Comparison of ENCODE assay signal across 27 cellular contexts in the genomic region with DNA sequence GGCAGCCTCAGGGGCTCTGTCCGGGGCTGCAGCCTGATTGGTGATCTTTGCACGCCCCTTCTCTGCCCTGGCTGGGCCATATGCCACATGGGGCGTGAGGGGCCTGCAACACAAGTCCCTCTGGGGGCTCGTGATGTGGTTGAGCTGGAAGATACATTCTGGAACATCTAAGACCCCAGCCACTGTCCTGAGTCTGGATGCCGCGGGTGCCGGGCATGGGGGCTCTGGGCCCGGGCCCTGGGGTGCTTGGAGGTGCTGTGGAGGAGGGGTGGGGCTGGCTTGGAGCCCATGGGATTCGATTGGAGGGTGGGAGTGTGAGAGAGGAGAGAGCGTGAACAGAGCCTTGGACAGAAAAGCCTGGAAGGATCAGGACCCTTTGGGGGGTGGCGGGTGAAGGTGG. TPM values are rescaled to one million over a fixed set of nuclear protein-coding genes. Genes with fewer than 3 reads are reported as not detected.
"Had no signal": no experiment of that assay in that cellular context is flagged by ENCODE, and none has a peak within 500 bp of the region (broad histone marks: within the 10 kb centered on the region; RNA-seq: fewer than 3 reads in every experiment).

No MANE protein-coding gene starts in this region.

- H3K36me3 Mint-ChIP-seq: stimulated activated effector memory CD8-positive, alpha-beta T cell treated with anti-CD3 and anti-CD28 coated beads, Interleukin-12 subunit alpha, Interleukin-12 subunit beta, amount 100 ng/mL, for 72 hours; stimulated activated memory B cell treated with anti-CD40 and anti-IgM and Interleukin-4, amounts not matched to agents 10 μg/mL and 1 μg/mL and 100 μg/mL, for 72 hours; stimulated activated naive B cell treated with anti-CD40 and anti-IgM and Interleukin-4, amounts not matched to agents 10 μg/mL and 1 μg/mL and 100 μg/mL, for 72 hours; type B pancreatic cell had no signal

- H3K27me3 ChIP-seq: testis, thyroid gland, upper lobe of left lung, uterus, vagina had no signal

- H3K9me3 Mint-ChIP-seq: stimulated activated effector memory CD8-positive, alpha-beta T cell treated with anti-CD3 and anti-CD28 coated beads, Interleukin-12 subunit alpha, Interleukin-12 subunit beta, amount 100 ng/mL, for 72 hours; stimulated activated memory B cell treated with anti-CD40 and anti-IgM and Interleukin-4, amounts not matched to agents 10 μg/mL and 1 μg/mL and 100 μg/mL, for 72 hours; stimulated activated naive B cell treated with anti-CD40 and anti-IgM and Interleukin-4, amounts not matched to agents 10 μg/mL and 1 μg/mL and 100 μg/mL, for 72 hours; stimulated activated naive CD8-positive, alpha-beta T cell treated with anti-CD3 and anti-CD28 coated beads, Interleukin-15, amount 100 ng/mL, for 72 hours; stimulated activated naive CD8-positive, alpha-beta T cell treated with anti-CD3 and anti-CD28 coated beads, Interleukin-15, Interleukin-2, amounts not matched to agents 100 ng/mL and 50 ng/mL, for 24 hours; type B pancreatic cell had no signal

- H3K27ac ChIP-seq: stomach, suprapubic skin, testis, thoracic aorta, thyroid gland, tibial artery, tibial nerve, transverse colon, upper lobe of left lung, upper lobe of right lung, uterus, vagina had no signal

- H3K36me3 ChIP-seq: stomach, suprapubic skin, thoracic aorta, thyroid gland, tibial artery, tibial nerve, transverse colon, upper lobe of left lung, upper lobe of right lung, uterus, vagina had no signal

- H3K27me3 Mint-ChIP-seq: stimulated activated naive CD8-positive, alpha-beta T cell treated with anti-CD3 and anti-CD28 coated beads, Interleukin-15, amount 100 ng/mL, for 72 hours; type B pancreatic cell had no signal

- H3K4me1 ChIP-seq: suprapubic skin, testis, upper lobe of right lung, uterus had no signal

- H3K9me3 ChIP-seq: suprapubic skin, testis, thoracic aorta, thyroid gland, tibial artery, transverse colon, upper lobe of left lung, upper lobe of right lung, uterus, vagina had no signal

- DNase-seq: stimulated activated CD4-positive, alpha-beta T cell treated with anti-CD3 and anti-CD28 coated beads, Interleukin-2, amount 100 ng/mL, for 48 hours; stimulated activated CD4-positive, alpha-beta T cell treated with anti-CD3 and anti-CD28 coated beads, Interleukin-4, amount 100 ng/mL, for 1 hour; stimulated activated CD4-positive, alpha-beta T cell treated with anti-CD3 and anti-CD28 coated beads, Interleukin-4, amount 100 ng/mL, for 24 hours; stimulated activated CD4-positive, alpha-beta T cell treated with anti-CD3 and anti-CD28 coated beads, Interleukin-4, amount 100 ng/mL, for 4 hours; stimulated activated CD8-positive, alpha-beta memory T cell treated with anti-CD3 and anti-CD28 coated beads, Interleukin-4, amount 100 ng/mL, for 48 hours; stimulated activated naive B cell treated with anti-CD40 and anti-IgM and Interleukin-4, amounts not matched to agents 10 μg/mL and 1 μg/mL and 100 μg/mL, for 72 hours; stimulated activated naive CD4-positive, alpha-beta T cell; stimulated activated naive CD4-positive, alpha-beta T cell treated with Interleukin-2 at 50 U/mL for 16 hours; stimulated activated naive CD8-positive, alpha-beta T cell treated with anti-CD3 and anti-CD28 coated beads, Interleukin-15, amount 100 ng/mL, for 72 hours; stimulated activated naive CD8-positive, alpha-beta T cell treated with anti-CD3 and anti-CD28 coated beads, Interleukin-15, Interleukin-2, amounts not matched to agents 100 U/mL and 50 U/mL, for 24 hours; stomach; testis; thyroid gland; tibial artery; transverse colon; trophoblast cell; upper lobe of left lung; upper lobe of right lung; uterus had no signal

- H3K4me1 Mint-ChIP-seq: stimulated activated effector memory CD8-positive, alpha-beta T cell treated with anti-CD3 and anti-CD28 coated beads, Interleukin-12 subunit alpha, Interleukin-12 subunit beta, amount 100 ng/mL, for 72 hours; stimulated activated naive B cell treated with anti-CD40 and anti-IgM and Interleukin-4, amounts not matched to agents 10 μg/mL and 1 μg/mL and 100 μg/mL, for 72 hours; stimulated activated naive CD8-positive, alpha-beta T cell treated with anti-CD3 and anti-CD28 coated beads, Interleukin-15, amount 100 ng/mL, for 72 hours had no signal

- H3K4me3 ChIP-seq: stomach, suprapubic skin, testis, thoracic aorta, thyroid gland, tibial artery, tibial nerve, transverse colon, upper lobe of left lung, upper lobe of right lung, uterus, vagina had no signal

- H3K4me3 Mint-ChIP-seq: stimulated activated effector memory CD8-positive, alpha-beta T cell treated with anti-CD3 and anti-CD28 coated beads, Interleukin-12 subunit alpha, Interleukin-12 subunit beta, amount 100 ng/mL, for 72 hours; stimulated activated memory B cell treated with anti-CD40 and anti-IgM and Interleukin-4, amounts not matched to agents 10 μg/mL and 1 μg/mL and 100 μg/mL, for 72 hours; stimulated activated naive B cell treated with anti-CD40 and anti-IgM and Interleukin-4, amounts not matched to agents 10 μg/mL and 1 μg/mL and 100 μg/mL, for 72 hours; stimulated activated naive CD8-positive, alpha-beta T cell treated with anti-CD3 and anti-CD28 coated beads, Interleukin-15, amount 100 ng/mL, for 72 hours; stimulated activated naive CD8-positive, alpha-beta T cell treated with anti-CD3 and anti-CD28 coated beads, Interleukin-15, Interleukin-2, amounts not matched to agents 100 ng/mL and 50 ng/mL, for 24 hours; type B pancreatic cell had no signal

- H3K27ac Mint-ChIP-seq: stimulated activated effector memory CD8-positive, alpha-beta T cell treated with anti-CD3 and anti-CD28 coated beads, Interleukin-12 subunit alpha, Interleukin-12 subunit beta, amount 100 ng/mL, for 72 hours; stimulated activated memory B cell treated with anti-CD40 and anti-IgM and Interleukin-4, amounts not matched to agents 10 μg/mL and 1 μg/mL and 100 μg/mL, for 72 hours; stimulated activated naive B cell treated with anti-CD40 and anti-IgM and Interleukin-4, amounts not matched to agents 10 μg/mL and 1 μg/mL and 100 μg/mL, for 72 hours; stimulated activated naive CD8-positive, alpha-beta T cell treated with anti-CD3 and anti-CD28 coated beads, Interleukin-15, Interleukin-2, amounts not matched to agents 100 ng/mL and 50 ng/mL, for 24 hours; type B pancreatic cell had no signal

- ATAC-seq: stimulated activated effector memory CD8-positive, alpha-beta T cell treated with anti-CD3 and anti-CD28 coated beads, Interleukin-12 subunit alpha, Interleukin-12 subunit beta, amount 100 ng/mL, for 72 hours; stimulated activated memory B cell treated with anti-CD40 and anti-IgM and Interleukin-4, amounts not matched to agents 10 μg/mL and 1 μg/mL and 100 μg/mL, for 72 hours; stimulated activated naive B cell treated with anti-CD40 and anti-IgM and Interleukin-4, amounts not matched to agents 10 μg/mL and 1 μg/mL and 100 μg/mL, for 72 hours; stimulated activated naive CD8-positive, alpha-beta T cell treated with anti-CD3 and anti-CD28 coated beads, Interleukin-15, amount 100 ng/mL, for 72 hours; stimulated activated naive CD8-positive, alpha-beta T cell treated with anti-CD3 and anti-CD28 coated beads, Interleukin-15, Interleukin-2, amounts not matched to agents 100 U/mL and 50 U/mL, for 24 hours; upper lobe of right lung had no signal

RNA-seq across cellular contexts. Expression of gene JPH3, which starts 39.4 kb away (rescaled TPM):
- total RNA-seq: suprapubic skin, thoracic aorta had no signal
